8 cellular contexts compared by ENCODE assay signal in genomic region chr3:179652467-179653105, GRCh38. TPM values are rescaled to one million over a fixed set of nuclear protein-coding genes. Genes with fewer than 3 reads are reported as not detected.
DNase-seq lines count a peak whose midpoint lies in the region; ATAC-seq lines count a peak whose summit lies in the region.

Gene USP13, plus strand, starts transcription at chr3:179653040. Its CDS starts 186 bp downstream, at chr3:179653226.

- DNase-seq in DMS153 treated with DMSO at 0.1 percent for 48 hours (lab: John Stamatoyannopoulos, UW; ENCODE audit: unreplicated experiment) (peak; percentile 42), HT1080 (ENCODE audit: low read depth) (peak; percentile 84), OCI-M1 (lab: John Stamatoyannopoulos, UW) (peak; percentile 69), fibroblast of gingiva (ENCODE audit: low read depth) (peak; percentile 82), naive B cell (peak; percentile 70)
- DNase-seq in activated T-cell treated with anti-CD3 and anti-CD28 coated beads, Interleukin-2, amount 50 U/mL, for 72 hours = peak; percentile 57
- DNase-seq in stimulated activated naive CD4-positive, alpha-beta T cell treated with Interleukin-2 at 50 U/mL for 16 hours (lab: John Stamatoyannopoulos, UW) = peak; percentile 61

- peak within 1 kb of the TSS; percentile 88 for H3K27ac Mint-ChIP-seq in activated T-cell treated with anti-CD3 and anti-CD28 coated beads, Interleukin-2, amount 50 U/mL, for 72 hours
- H3K27ac Mint-ChIP-seq in naive B cell = peak within 1 kb of the TSS; percentile 87 to 93 (median 92)

- H3K36me3 Mint-ChIP-seq in activated T-cell treated with anti-CD3 and anti-CD28 coated beads, Interleukin-2, amount 50 U/mL, for 72 hours (ENCODE audit: insufficient read depth in 2 of 2) = peaks cover 4 to 6% of the 10 kb centered on the region in 2 donors
- peaks cover 0 to 3% of the 10 kb centered on the region in 2 donors for H3K36me3 Mint-ChIP-seq in naive B cell

- ATAC-seq in GM21390 (IDR thresholded peaks at IDR 0.05; ENCODE audit: unreplicated experiment) = peak; percentile 62
- peak; percentile 62 to 68 for ATAC-seq in activated T-cell treated with anti-CD3 and anti-CD28 coated beads, Interleukin-2, amount 50 U/mL, for 72 hours (replicated peaks in 1 of 2)
- peak; percentile 68 to 69 for ATAC-seq in naive B cell (ENCODE audit: low read depth in 2 of 2)

- peak within 1 kb of the TSS; percentile 94 to 96 for H3K4me3 Mint-ChIP-seq in activated T-cell treated with anti-CD3 and anti-CD28 coated beads, Interleukin-2, amount 50 U/mL, for 72 hours
- peak within 1 kb of the TSS; percentile 94 to 98 (median 96) for H3K4me3 Mint-ChIP-seq in naive B cell

- H3K4me1 Mint-ChIP-seq in activated T-cell treated with anti-CD3 and anti-CD28 coated beads, Interleukin-2, amount 50 U/mL, for 72 hours (ENCODE audit: low read depth) = peaks cover 26% of the 10 kb centered on the region
- peaks cover 24 to 34% (median 28%) of the 10 kb centered on the region in 3 donors for H3K4me1 Mint-ChIP-seq in naive B cell

- no peaks in the 10 kb centered on the region for H3K9me3 Mint-ChIP-seq in activated T-cell treated with anti-CD3 and anti-CD28 coated beads, Interleukin-2, amount 50 U/mL, for 72 hours
- no peaks in the 10 kb centered on the region for H3K9me3 Mint-ChIP-seq in naive B cell

- peaks cover 11% of the 10 kb centered on the region for H3K27me3 Mint-ChIP-seq in activated T-cell treated with anti-CD3 and anti-CD28 coated beads, Interleukin-2, amount 50 U/mL, for 72 hours (ENCODE audit: low read depth)
- H3K27me3 Mint-ChIP-seq in naive B cell = no peaks in the 10 kb centered on the region

RNA-seq across cellular contexts. Expression of gene USP13, which starts in this region (rescaled TPM):
- 18.2 and 19.0 TPM in 2 replicates for total RNA-seq in HT1080 (2014; rRNA removed; shearing (Covaris generic))
- 13.8 and 14.8 TPM in 2 replicates for polyA plus RNA-seq in HT1080 (2015; cell fraction: cytosol; rRNA removed)
- polyA plus RNA-seq in HT1080 (2015; cell fraction: nucleus; rRNA removed) = 14.9 and 16.5 TPM in 2 replicates
- total RNA-seq in activated T-cell treated with anti-CD3 and anti-CD28 coated beads, Interleukin-2, amount 50 U/mL, for 72 hours = 10 to 100 TPM in 1 of 2 donors, 1 to 10 TPM in 1; 8.1 to 12.4 TPM
- 10 to 100 TPM in 2 of 6 donors, 1 to 10 TPM in 4; 4.9 to 18.5 (median 8.3) TPM for polyA plus RNA-seq in naive B cell (ENCODE audit: low read depth in 6 of 6)

Comparison
In these comparisons a context has a peak if more than half of its experiments do, and no peak if none do; other contexts are left out.
1. Peak in every context shown above with its lines: DNase-seq and ATAC-seq.